In the genomic region with DNA sequence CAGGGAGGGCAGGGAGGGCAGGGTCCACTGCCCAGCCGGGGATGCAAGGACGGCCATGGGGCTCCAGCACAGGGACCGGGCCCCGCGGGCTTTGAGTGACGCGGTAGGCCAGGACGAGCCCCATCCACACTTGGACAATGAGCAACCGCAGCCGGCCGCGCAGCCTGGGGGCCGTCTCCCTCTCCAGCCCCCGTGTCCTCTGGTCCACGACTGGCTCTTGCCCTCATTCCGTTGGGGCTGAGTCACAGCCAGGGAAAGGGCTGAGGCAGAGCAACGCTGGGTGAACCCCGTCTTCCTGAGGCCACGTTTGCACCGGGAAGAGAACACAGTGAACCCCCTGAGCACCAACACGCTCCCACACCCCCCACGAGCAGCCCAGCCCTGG, we compare ENCODE assay signal across 31 cellular contexts. TPM values are rescaled to one million over a fixed set of nuclear protein-coding genes. Genes with fewer than 3 reads are reported as not detected.
DNase-seq lines count a peak whose midpoint lies in the region; ATAC-seq and TF ChIP-seq lines count a peak whose summit lies in the region.
"Had no signal": no experiment of that assay in that cellular context is flagged by ENCODE, and none has a peak within 500 bp of the region (broad histone marks: within the 10 kb centered on the region; RNA-seq: fewer than 3 reads in every experiment).

No MANE protein-coding gene starts in this region.

- H3K4me1 ChIP-seq in DND-41 (ENCODE audit: insufficient read depth, low read length) (no peaks in the 10 kb centered on the region), Panc1 (ENCODE audit: control insufficient read depth, insufficient read depth, low read length) (no peaks in the 10 kb centered on the region), sigmoid colon (peaks cover 0 to 13% (median 12%) of the 10 kb centered on the region in 4 donors), left lung (peaks cover 0 to 9% of the 10 kb centered on the region in 2 donors)
- H3K4me1 ChIP-seq: SJCRH30 had no signal

- no peaks in the 10 kb centered on the region for H4K20me1 ChIP-seq in DND-41 (ENCODE audit: insufficient read depth, low read length)

- ATAC-seq in DND-41 (ENCODE audit: insufficient read depth, low read depth) (peak; percentile 17; the same call in 1 of the 3 replicates), Panc1 (peak; percentile 32; the same call in 1 of the 2 replicates), esophagus mucosa (peak; percentile 62), HG03280 (IDR thresholded peaks at IDR 0.05; ENCODE audit: unreplicated experiment) (no peak), left lung (no peak)
- ATAC-seq: activated CD4-positive, CD25-positive, alpha-beta regulatory T cell treated with anti-CD3 and anti-CD28 coated beads, Interleukin-2, amount 50 U/mL, for 24 hours; GM12878; mucosa of descending colon; stimulated activated naive CD8-positive, alpha-beta T cell treated with anti-CD3 and anti-CD28 coated beads, Interleukin-15, Interleukin-2, amounts not matched to agents 100 U/mL and 50 U/mL, for 24 hours had no signal

- H3K27me3 ChIP-seq in DND-41 (ENCODE audit: insufficient read depth, low read length, poor library complexity) (no peaks in the 10 kb centered on the region), Panc1 (ENCODE audit: control insufficient read depth, insufficient read depth, low read length) (no peaks in the 10 kb centered on the region), sigmoid colon (peaks cover 9 to 19% (median 16%) of the 10 kb centered on the region in 3 donors), left lung (peaks cover 0 to 26% of the 10 kb centered on the region in 2 donors)
- H3K27me3 ChIP-seq: brain microvascular endothelial cell, right lobe of liver, SJCRH30, testis had no signal

- in situ Hi-C loops in Panc1 (cut with HindIII; ENCODE audit: low pct_unique_long_range_greater_than_20kb, low sequenced_read_pairs), result no loop called here

- POLR2A ChIA-PET in Panc1 (lab: Charles Lee), result no interaction called here

- no peak for TF ChIP-seq EP300 in sigmoid colon (IDR thresholded peaks at IDR 0.05)

- H3K27ac ChIP-seq in DND-41 (ENCODE audit: low read length) (no peak overlapping the region), Panc1 (ENCODE audit: low read length) (no peak overlapping the region), sigmoid colon (no peak overlapping the region), left lung (no peak overlapping the region)
- H3K27ac ChIP-seq: brain microvascular endothelial cell, right lobe of liver, SJCRH30, testis had no signal

- H3K36me3 ChIP-seq in DND-41 (ENCODE audit: insufficient read depth, low read length) (peaks cover 7% of the 10 kb centered on the region), Panc1 (ENCODE audit: control insufficient read depth, insufficient read depth, low read length) (no peaks in the 10 kb centered on the region), sigmoid colon (peaks cover 0 to 5% (median 0%) of the 10 kb centered on the region in 4 donors), left lung (peaks cover 0 to 7% of the 10 kb centered on the region in 2 donors)
- H3K36me3 ChIP-seq: brain microvascular endothelial cell, right lobe of liver, SJCRH30 had no signal

- no peak overlapping the region for H3K4me2 ChIP-seq in DND-41 (ENCODE audit: insufficient read depth, low read length)

- DNase-seq in DND-41 (no peak), Panc1 (ENCODE audit: low read depth, low spot score) (no peak), sigmoid colon (peak; percentile 51), COLO829 (ENCODE audit: low spot score) (no peak), left lung (no peak)
- DNase-seq: activated CD4-positive, alpha-beta T cell treated with anti-CD3 and anti-CD28 coated beads, Interleukin-2, amount 50 U/mL, for 48 hours; activated CD8-positive, alpha-beta memory T cell treated with anti-CD3 and anti-CD28 coated beads, Interleukin-2, amount 50 U/mL, for 4 hours; activated naive CD4-positive, alpha-beta T cell treated with anti-CD3 and anti-CD28 coated beads for 36 hours; brain microvascular endothelial cell; HFFc6; NCI-H1092 treated with DMSO at 0.1 percent for 48 hours; NCI-H187 treated with DMSO at 0.1 percent for 48 hours; NCI-H2171 treated with DMSO at 0.1 percent for 48 hours; NCI-H510A treated with DMSO at 0.1 percent for 48 hours; nephron progenitor cell; right lobe of liver; SJCRH30; stimulated activated naive CD8-positive, alpha-beta T cell treated with anti-CD3 and anti-CD28 coated beads, Interleukin-15, Interleukin-2, amounts not matched to agents 100 U/mL and 50 U/mL, for 24 hours; T-helper 1 cell; testis had no signal

- intact Hi-C loops in Panc1 (cut with micrococcal nuclease; ENCODE audit: unreplicated experiment) (no loop called here), sigmoid colon (cut with DNase I) (no loop called here), left lung (cut with DNase I) (no loop called here)

- no peak for TF ChIP-seq CTCF in DND-41 (IDR thresholded peaks at IDR 0.05; ENCODE audit: borderline replicate concordance, extremely low read depth, low read length, poor library complexity, severe bottlenecking)
- no peak for TF ChIP-seq CTCF in Panc1 (IDR thresholded peaks at IDR 0.05)
- TF ChIP-seq CTCF in sigmoid colon (IDR thresholded peaks at IDR 0.05), result no peak
- no peak for TF ChIP-seq CTCF in left lung (IDR thresholded peaks at IDR 0.05)

- H3K9ac ChIP-seq in DND-41 (ENCODE audit: low read depth, low read length), result no peak overlapping the region

- CTCF ChIA-PET in Panc1 (lab: Charles Lee), result no interaction called here

- H3K4me3 ChIP-seq in DND-41 (ENCODE audit: low read depth in 1 of 2, low read length in 2 of 2) (no peak overlapping the region), Panc1 (ENCODE audit: low read depth in 2 of 2, low read length in 2 of 2) (no peak overlapping the region), sigmoid colon (no peak overlapping the region), left lung (no peak overlapping the region)
- H3K4me3 ChIP-seq: GM12878, mucosa of descending colon, right lobe of liver, SJCRH30, testis had no signal

- WGBS in sigmoid colon, 2 donors, result 88 to 90% methylated on average over 22 of the region's 22 CpGs

- H3K79me2 ChIP-seq in DND-41 (ENCODE audit: insufficient read depth, low read length), result no peaks in the 10 kb centered on the region

- TF ChIP-seq POLR2A in sigmoid colon (IDR thresholded peaks at IDR 0.05), result no peak

- H2AFZ ChIP-seq in DND-41 (ENCODE audit: low read depth, low read length), result no peak overlapping the region

- no peaks in the 10 kb centered on the region for H3K9me3 ChIP-seq in DND-41 (ENCODE audit: insufficient read depth, low read length, severe bottlenecking)
- no peaks in the 10 kb centered on the region for H3K9me3 ChIP-seq in Panc1 (ENCODE audit: control insufficient read depth, insufficient read depth, low read depth, low read length)
- no peaks in the 10 kb centered on the region for H3K9me3 ChIP-seq in sigmoid colon
- H3K9me3 ChIP-seq in left lung, result no peaks in the 10 kb centered on the region
- H3K9me3 ChIP-seq: mucosa of descending colon, right lobe of liver, SJCRH30, testis had no signal

- BruUV-seq in Panc1 (replicated peaks; lab: Mats Ljungman, UMichigan), result no TSS peak

RNA-seq across cellular contexts. Expression of a gene that starts 23.7 kb away (rescaled TPM):
- total RNA-seq in Panc1 (2021; ENCODE audit: unreplicated experiment) (22.9 TPM), esophagus mucosa (not detected), sigmoid colon (not detected), left lung (1 to 10 TPM; 4.4 to 5.7 TPM)
- 23.4 TPM for polyA plus RNA-seq in Panc1 (2012; ENCODE audit: insufficient read length)
- 1 to 10 TPM in 1 of 3 donors, under 1 TPM in 2; 0.46 to 1.8 (median 0.60) TPM for polyA plus RNA-seq in sigmoid colon
- total RNA-seq: activated naive CD4-positive, alpha-beta T cell treated with anti-CD3 and anti-CD28 coated beads for 36 hours; activated T-helper 1 cell treated with anti-CD3 and anti-CD28 coated beads, Interleukin-12 subunit alpha, Interleukin-12 subunit beta, Interleukin-2, Interleukin-4 antibody, amounts not matched to agents 30 ng/mL and 10 ng/mL and 1 ng/mL, durations not matched to agents 14 hours and 24 hours and 36 hours; chondrocyte; endothelial cell of umbilical vein; GM12878; HFFc6; lower leg skin; SJCRH30 had no signal
- polyA plus RNA-seq: AG04450, endothelial cell of umbilical vein, GM12878, IgD-negative memory B cell had no signal

Comparison
In these comparisons a context has a peak if more than half of its experiments do, and no peak if none do; other contexts are left out.
1. ATAC-seq: peak in DND-41 (single experiment), Panc1 (single experiment) and esophagus mucosa (single experiment); none in HG03280 (single experiment) and left lung (single experiment).